29 cellular contexts compared by ENCODE assay signal in genomic region chr10:127743205-127743604, GRCh38.
"Had no signal": no experiment of that assay in that cellular context is flagged by ENCODE, and none has a peak within 500 bp of the region (broad histone marks: within the 10 kb centered on the region; RNA-seq: fewer than 3 reads in every experiment).

No MANE protein-coding gene starts in this region.

- H2AFZ ChIP-seq: neural progenitor cell, parathyroid adenoma had no signal

- H3K27ac Mint-ChIP-seq: natural killer cell; nephron; neural progenitor cell; progenitor cell of endocrine pancreas; stimulated activated effector memory CD8-positive, alpha-beta T cell treated with anti-CD3 and anti-CD28 coated beads, Interleukin-12 subunit alpha, Interleukin-12 subunit beta, amount 100 ng/mL, for 72 hours; stimulated activated naive CD8-positive, alpha-beta T cell treated with anti-CD3 and anti-CD28 coated beads, Interleukin-15, amount 100 ng/mL, for 72 hours; type B pancreatic cell had no signal

- H3K4me3 Mint-ChIP-seq: natural killer cell; nephron; neural progenitor cell; stimulated activated effector memory CD8-positive, alpha-beta T cell treated with anti-CD3 and anti-CD28 coated beads, Interleukin-12 subunit alpha, Interleukin-12 subunit beta, amount 100 ng/mL, for 72 hours; stimulated activated naive CD8-positive, alpha-beta T cell treated with anti-CD3 and anti-CD28 coated beads, Interleukin-15, amount 100 ng/mL, for 72 hours; type B pancreatic cell had no signal

- H3K36me3 ChIP-seq: neural progenitor cell, ovary, right lobe of liver, sigmoid colon, suprapubic skin, tibial artery, transverse colon, upper lobe of right lung, uterus had no signal

- H3K27me3 ChIP-seq: ovary, testis had no signal

- DNase-seq: natural killer cell; occipital lobe; ovary; posterior cingulate gyrus; psoas muscle; right cardiac atrium; right lobe of liver; sigmoid colon; small intestine; stimulated activated CD4-positive, alpha-beta T cell treated with anti-CD3 and anti-CD28 coated beads, Interleukin-15, amount 100 ng/mL, for 24 hours; stimulated activated CD4-positive, alpha-beta T cell treated with anti-CD3 and anti-CD28 coated beads, Interleukin-2, amount 100 ng/mL, for 24 hours; stimulated activated CD4-positive, alpha-beta T cell treated with anti-CD3 and anti-CD28 coated beads, Interleukin-2, amount 100 ng/mL, for 48 hours; stimulated activated CD4-positive, alpha-beta T cell treated with anti-CD3 and anti-CD28 coated beads, Interleukin-4, amount 100 ng/mL, for 24 hours; stimulated activated naive CD4-positive, alpha-beta T cell; stimulated activated naive CD8-positive, alpha-beta T cell treated with anti-CD3 and anti-CD28 coated beads, Interleukin-15, amount 100 ng/mL, for 72 hours; stimulated activated naive CD8-positive, alpha-beta T cell treated with anti-CD3 and anti-CD28 coated beads, Interleukin-15, Interleukin-2, amounts not matched to agents 100 U/mL and 50 U/mL, for 24 hours; substantia nigra; testis; tibial artery; transverse colon; upper lobe of right lung; uterus had no signal

- H3K4me1 ChIP-seq: parathyroid adenoma, psoas muscle, right lobe of liver, transverse colon, upper lobe of right lung, uterus had no signal

- H3K27ac ChIP-seq: neural progenitor cell, ovary, parathyroid adenoma, psoas muscle, right lobe of liver, sigmoid colon, suprapubic skin, testis, tibial artery, transverse colon, upper lobe of right lung, uterus had no signal

- H3K4me3 ChIP-seq: neural progenitor cell, ovary, psoas muscle, right lobe of liver, sigmoid colon, suprapubic skin, testis, tibial artery, transverse colon, upper lobe of right lung, uterus had no signal

- H3K9me3 Mint-ChIP-seq: nephron; stimulated activated effector memory CD8-positive, alpha-beta T cell treated with anti-CD3 and anti-CD28 coated beads, Interleukin-12 subunit alpha, Interleukin-12 subunit beta, amount 100 ng/mL, for 72 hours; type B pancreatic cell had no signal

- H3K4me1 Mint-ChIP-seq: natural killer cell; nephron; stimulated activated effector memory CD8-positive, alpha-beta T cell treated with anti-CD3 and anti-CD28 coated beads, Interleukin-12 subunit alpha, Interleukin-12 subunit beta, amount 100 ng/mL, for 72 hours; stimulated activated naive CD8-positive, alpha-beta T cell treated with anti-CD3 and anti-CD28 coated beads, Interleukin-15, amount 100 ng/mL, for 72 hours had no signal

- H3K9ac ChIP-seq: neural progenitor cell, parathyroid adenoma had no signal

- ATAC-seq: natural killer cell; psoas muscle; right cardiac atrium; right lobe of liver; stimulated activated effector memory CD8-positive, alpha-beta T cell treated with anti-CD3 and anti-CD28 coated beads, Interleukin-12 subunit alpha, Interleukin-12 subunit beta, amount 100 ng/mL, for 72 hours; stimulated activated naive CD8-positive, alpha-beta T cell treated with anti-CD3 and anti-CD28 coated beads, Interleukin-15, amount 100 ng/mL, for 72 hours; stimulated activated naive CD8-positive, alpha-beta T cell treated with anti-CD3 and anti-CD28 coated beads, Interleukin-15, Interleukin-2, amounts not matched to agents 100 U/mL and 50 U/mL, for 24 hours; upper lobe of right lung had no signal

- H3K79me2 ChIP-seq: parathyroid adenoma had no signal

- H3K4me2 ChIP-seq: neural progenitor cell had no signal

- H3K9me3 ChIP-seq: ovary, psoas muscle, right lobe of liver, sigmoid colon, suprapubic skin, testis, tibial artery, transverse colon, upper lobe of right lung, uterus had no signal

- H3K36me3 Mint-ChIP-seq: natural killer cell, neural progenitor cell, type B pancreatic cell had no signal
